In the genomic region with DNA sequence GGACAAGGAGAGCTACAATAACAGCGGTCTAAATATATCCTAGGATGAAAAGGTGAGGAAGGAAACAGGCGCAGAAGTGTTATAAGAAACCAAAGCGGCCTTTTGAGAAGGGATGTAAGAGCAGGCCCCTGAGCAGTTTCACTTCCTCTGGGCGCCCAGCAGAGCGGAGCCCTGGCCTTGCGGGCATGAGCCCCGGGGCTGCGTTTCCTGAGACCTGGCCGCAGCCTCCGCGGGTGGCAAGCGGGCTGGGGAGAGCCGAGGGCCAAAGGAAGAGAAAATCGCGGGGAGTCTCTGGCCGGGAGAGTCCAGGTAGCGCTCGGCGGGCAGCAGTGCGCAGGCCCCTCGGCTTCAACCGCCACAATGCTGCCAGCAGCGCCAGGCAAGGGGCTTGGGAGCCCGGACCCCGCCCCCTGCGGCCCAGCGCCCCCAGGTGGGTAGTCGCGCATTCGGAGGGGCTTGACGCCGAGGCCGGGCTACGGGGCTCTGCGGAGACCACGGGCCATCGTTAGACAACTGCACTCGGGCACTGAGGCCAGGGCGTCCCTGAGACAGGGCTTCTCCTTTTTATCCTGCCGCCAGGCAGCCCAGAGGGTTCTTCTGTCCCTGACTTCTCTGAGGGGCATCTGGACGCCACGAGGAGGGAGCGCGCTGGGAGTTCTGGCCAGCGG, we compare ENCODE assay signal across 9 cellular contexts. TPM values are rescaled to one million over a fixed set of nuclear protein-coding genes. Genes with fewer than 3 reads are reported as not detected.
DNase-seq lines count a peak whose midpoint lies in the region; ATAC-seq, FAIRE-seq and TF ChIP-seq lines count a peak whose summit lies in the region.
"Had no signal": no experiment of that assay in that cellular context is flagged by ENCODE, and none has a peak within 500 bp of the region (broad histone marks: within the 10 kb centered on the region; RNA-seq: fewer than 3 reads in every experiment).

A gene with protein sequence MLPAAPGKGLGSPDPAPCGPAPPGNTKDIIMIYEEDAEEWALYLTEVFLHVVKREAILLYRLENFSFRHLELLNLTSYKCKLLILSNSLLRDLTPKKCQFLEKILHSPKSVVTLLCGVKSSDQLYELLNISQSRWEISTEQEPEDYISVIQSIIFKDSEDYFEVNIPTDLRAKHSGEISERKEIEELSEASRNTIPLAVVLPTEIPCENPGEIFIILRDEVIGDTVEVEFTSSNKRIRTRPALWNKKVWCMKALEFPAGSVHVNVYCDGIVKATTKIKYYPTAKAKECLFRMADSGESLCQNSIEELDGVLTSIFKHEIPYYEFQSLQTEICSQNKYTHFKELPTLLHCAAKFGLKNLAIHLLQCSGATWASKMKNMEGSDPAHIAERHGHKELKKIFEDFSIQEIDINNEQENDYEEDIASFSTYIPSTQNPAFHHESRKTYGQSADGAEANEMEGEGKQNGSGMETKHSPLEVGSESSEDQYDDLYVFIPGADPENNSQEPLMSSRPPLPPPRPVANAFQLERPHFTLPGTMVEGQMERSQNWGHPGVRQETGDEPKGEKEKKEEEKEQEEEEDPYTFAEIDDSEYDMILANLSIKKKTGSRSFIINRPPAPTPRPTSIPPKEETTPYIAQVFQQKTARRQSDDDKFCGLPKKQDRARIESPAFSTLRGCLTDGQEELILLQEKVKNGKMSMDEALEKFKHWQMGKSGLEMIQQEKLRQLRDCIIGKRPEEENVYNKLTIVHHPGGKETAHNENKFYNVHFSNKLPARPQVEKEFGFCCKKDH (plus strand): TSS at position 210 of the 668 bp plus-strand sequence. CDS start 151 bp downstream, at position 361.

- H3K9ac ChIP-seq in K562 (ENCODE audit: insufficient read depth in 1 of 2, low read depth in 2 of 2, low read length in 2 of 2): no peak within 1 kb of the TSS; a peak in 1 of 4 replicates

- H3K4me3 Mint-ChIP-seq in CD8-positive, alpha-beta memory T cell: peak within 1 kb of the TSS; percentile 46 to 83 (median 76)

- no TSS peak for BruUV-seq in K562 (replicated peaks; lab: Mats Ljungman, UMichigan)

- intact Hi-C loops in K562 (cut with micrococcal nuclease): no loop called here
- intact Hi-C loops in sigmoid colon (cut with DNase I): no loop called here

- H3K4me1 ChIP-seq in CD8-positive, alpha-beta memory T cell (ENCODE audit: insufficient read depth, low read length): no peaks in the 10 kb centered on the region
- peaks cover 11% of the 10 kb centered on the region for H3K4me1 ChIP-seq in RWPE2 (ENCODE audit: insufficient read depth, poor library complexity, severe bottlenecking)
- H3K4me1 ChIP-seq in K562 (replicated peaks in 1 of 2; ENCODE audit: control insufficient read depth in 2 of 2, insufficient read depth in 2 of 2, low read length in 2 of 2): peaks cover 0 to 5% of the 10 kb centered on the region in 2 experiments; a peak in 2 of 5 replicates
- peaks cover 0 to 12% (median 0%) of the 10 kb centered on the region in 4 donors for H3K4me1 ChIP-seq in sigmoid colon
- H3K4me1 ChIP-seq: SJSA1 had no signal

- H3K4me2 ChIP-seq in K562 (ENCODE audit: insufficient read depth, low read length): no peak within 1 kb of the TSS; the same call in 1 of the 2 replicates

- ATAC-seq in GM19452 (IDR thresholded peaks at IDR 0.05; ENCODE audit: unreplicated experiment): peak; percentile 100
- peak; percentile 100 for ATAC-seq in HG03520 (IDR thresholded peaks at IDR 0.05; ENCODE audit: unreplicated experiment)
- ATAC-seq in RWPE2 (ENCODE audit: low read depth): peak; percentile 86
- peak; percentile 23; the same call in 2 of the 3 replicates for ATAC-seq in K562

- in situ Hi-C loops in K562 (cut with MboI): no loop called here

- H3K27me3 ChIP-seq in CD8-positive, alpha-beta memory T cell (ENCODE audit: insufficient read depth, low read length, poor library complexity, severe bottlenecking): peaks cover 7% of the 10 kb centered on the region
- peaks cover 3% of the 10 kb centered on the region for H3K27me3 ChIP-seq in RWPE2 (ENCODE audit: insufficient read depth, poor library complexity, severe bottlenecking)
- no peaks in the 10 kb centered on the region for H3K27me3 ChIP-seq in K562 (ENCODE audit: control insufficient read depth in 2 of 2, insufficient read depth in 2 of 2, low read length in 2 of 2)
- H3K27me3 ChIP-seq in sigmoid colon: peaks cover 0 to 17% (median 8%) of the 10 kb centered on the region in 3 donors
- H3K27me3 ChIP-seq: SJSA1 had no signal

- peaks cover 0 to 5% (median 2%) of the 10 kb centered on the region in 5 donors for H3K9me3 Mint-ChIP-seq in CD8-positive, alpha-beta memory T cell

- H3K9me1 ChIP-seq in K562 (ENCODE audit: control insufficient read depth, insufficient read depth, low read length): no peaks in the 10 kb centered on the region

- peak within 1 kb of the TSS in 3 of 8 donors; percentile 17 to 34 (median 30) for H3K27ac Mint-ChIP-seq in CD8-positive, alpha-beta memory T cell

- no peaks in the 10 kb centered on the region for H3K36me3 ChIP-seq in CD8-positive, alpha-beta memory T cell (ENCODE audit: insufficient read depth, low read length)
- H3K36me3 ChIP-seq in RWPE2 (ENCODE audit: low read depth) (no peaks in the 10 kb centered on the region), K562 (ENCODE audit: control insufficient read depth, insufficient read depth, low read length) (no peaks in the 10 kb centered on the region), sigmoid colon (no peaks in the 10 kb centered on the region)
- H3K36me3 ChIP-seq: SJSA1 had no signal

- H3K4me3 ChIP-seq in CD8-positive, alpha-beta memory T cell (ENCODE audit: low read length): peak within 1 kb of the TSS; percentile 5
- peak within 1 kb of the TSS; percentile 30 for H3K4me3 ChIP-seq in RWPE2 (ENCODE audit: severe bottlenecking)
- H3K4me3 ChIP-seq in K562: peak within 1 kb of the TSS; percentile 4; the same call in 1 of the 2 replicates
- peak within 1 kb of the TSS; percentile 8 for H3K4me3 ChIP-seq in iPS-11a (ENCODE audit: low read depth, low read length)
- peak within 1 kb of the TSS; percentile 33 to 57 (median 50) for H3K4me3 ChIP-seq in sigmoid colon
- H3K4me3 ChIP-seq: SJSA1 had no signal

- TF ChIP-seq POLR2A in K562 (conservative IDR thresholded peaks at IDR 0.05) (no peak), sigmoid colon (IDR thresholded peaks at IDR 0.05) (no peak)

- no peak for FAIRE-seq in K562 (lab: Jason Lieb, UNC)

- H4K20me1 ChIP-seq in K562 (replicated peaks; ENCODE audit: control insufficient read depth, insufficient read depth, low read length): no peaks in the 10 kb centered on the region

- H3K79me2 ChIP-seq in K562 (ENCODE audit: control insufficient read depth, insufficient read depth, low read length): no peaks in the 10 kb centered on the region

- H3K9me3 ChIP-seq in CD8-positive, alpha-beta memory T cell (ENCODE audit: low read length): no peaks in the 10 kb centered on the region
- H3K9me3 ChIP-seq in RWPE2 (ENCODE audit: severe bottlenecking) (no peaks in the 10 kb centered on the region), K562 (replicated peaks; ENCODE audit: control insufficient read depth, insufficient read depth, low read depth, low read length) (no peaks in the 10 kb centered on the region), sigmoid colon (peaks cover 0 to 3% (median 0%) of the 10 kb centered on the region in 4 donors)
- H3K9me3 ChIP-seq: SJSA1 had no signal

- TF ChIP-seq RAD21 in K562 (CRISPR knock-in tag; conservative IDR thresholded peaks at IDR 0.05 in 1 of 2, IDR thresholded peaks at IDR 0.05 in 1 of 2): no peak

- WGBS in K562 (ENCODE audit: insufficient coverage, low coverage, missing lambda C conversion rate): under 1% methylated on average over 26 of the region's 45 CpGs
- 3 to 4% methylated on average over 45 of the region's 45 CpGs for WGBS in sigmoid colon, 2 donors

- peaks cover 7 to 52% of the 10 kb centered on the region in 2 donors for H3K27me3 Mint-ChIP-seq in CD8-positive, alpha-beta memory T cell

- DNase-seq in CD8-positive, alpha-beta memory T cell: peak in 3 of 5 donors; percentile 18 to 53 (median 35)
- DNase-seq in RWPE2 (ENCODE audit: low spot score): no peak
- no peak for DNase-seq in K562 (ENCODE audit: extremely low read depth in 1 of 4, low spot score in 3 of 4)
- DNase-seq in sigmoid colon: no peak
- DNase-seq in SW 1271 (lab: John Stamatoyannopoulos, UW): no peak

- H3K4me1 Mint-ChIP-seq in CD8-positive, alpha-beta memory T cell: peaks cover 5 to 11% (median 6%) of the 10 kb centered on the region in 3 donors

- no peak within 1 kb of the TSS for H2AFZ ChIP-seq in K562 (ENCODE audit: low read depth, low read length)

- no peak within 1 kb of the TSS for H3K27ac ChIP-seq in CD8-positive, alpha-beta memory T cell (ENCODE audit: low read depth, low read length)
- no peak within 1 kb of the TSS for H3K27ac ChIP-seq in RWPE2 (ENCODE audit: poor library complexity, severe bottlenecking)
- no peak within 1 kb of the TSS for H3K27ac ChIP-seq in K562 (ENCODE audit: extremely low read depth, low read depth, low read length)
- no peak within 1 kb of the TSS for H3K27ac ChIP-seq in sigmoid colon
- H3K27ac ChIP-seq: SJSA1 had no signal

- POLR2A ChIA-PET in CD8-positive, alpha-beta memory T cell (lab: Charles Lee): no interaction called here
- POLR2A ChIA-PET in K562 (lab: Yijun Ruan, JAX): no interaction called here

- no peak for TF ChIP-seq EP300 in K562 (IDR thresholded peaks at IDR 0.05; ENCODE audit: low read length)
- no peak for TF ChIP-seq EP300 in sigmoid colon (IDR thresholded peaks at IDR 0.05)

- H3K36me3 Mint-ChIP-seq in CD8-positive, alpha-beta memory T cell: peaks cover 0 to 8% (median 0%) of the 10 kb centered on the region in 3 donors

- CTCF ChIA-PET in CD8-positive, alpha-beta memory T cell (lab: Charles Lee): no interaction called here
- CTCF ChIA-PET in K562 (lab: Yijun Ruan, JAX; ENCODE audit: low intra/inter-chr PET ratio): no interaction called here

- peak; percentile 47 for TF ChIP-seq CTCF in RWPE2 (IDR thresholded peaks at IDR 0.05; ENCODE audit: poor library complexity, severe bottlenecking)
- TF ChIP-seq CTCF in K562 (IDR thresholded peaks at IDR 0.05 in 2 of 3, conservative IDR thresholded peaks at IDR 0.05 in 1 of 3; ENCODE audit: insufficient read depth in 2 of 3, low read depth in 1 of 3, low read length in 3 of 3): no peak
- no peak for TF ChIP-seq CTCF in sigmoid colon (IDR thresholded peaks at IDR 0.05)

RNA-seq across cellular contexts. Expression of the gene that starts here (rescaled TPM):
- total RNA-seq in CD8-positive, alpha-beta memory T cell: not detected
- polyA plus RNA-seq in CD8-positive, alpha-beta memory T cell: 0.74 TPM
- not detected in 2 replicates for total RNA-seq in K562 (2011; cell fraction: chromatin; rRNA removed; ENCODE audit: low replicate concordance)
- not detected in 2 replicates for total RNA-seq in K562 (2011; cell fraction: nucleolus; rRNA removed)
- not detected in 2 replicates for total RNA-seq in K562 (2011; cell fraction: nucleoplasm; rRNA removed)
- total RNA-seq in K562 (2014; rRNA removed): not detected in 2 replicates
- not detected in 2 replicates for total RNA-seq in K562 (2014; rRNA removed; fragmentation: Illumina TruSeq; extraction: Trizol)
- not detected in 2 replicates for total RNA-seq in K562 (2015; rRNA removed; fragmentation: Illumina TruSeq; extraction: Trizol)
- total RNA-seq in K562 (2021): 0.04 TPM in 1 of 2 replicates, not detected in the other
- not detected in 2 replicates for polyA plus RNA-seq in K562 (2011; rRNA removed)
- not detected in 2 replicates for polyA plus RNA-seq in K562 (2011; cell fraction: cytosol; rRNA removed)
- polyA plus RNA-seq in K562 (2011; cell fraction: nucleus; rRNA removed): not detected in 2 replicates
- polyA plus RNA-seq in K562 (2012): not detected in 2 replicates
- not detected in 2 replicates for polyA plus RNA-seq in K562 (2014; fragmentation: Illumina TruSeq; extraction: Trizol)
- polyA plus RNA-seq in K562 (2014; fragmentation: Nextera tagmentation; extraction: Ambion mirVana): not detected
- not detected in 2 replicates for polyA plus RNA-seq in K562 (2014; rRNA removed)
- not detected in 2 replicates for polyA minus RNA-seq in K562 (2011; rRNA and poly(A)+ RNA removed)
- polyA minus RNA-seq in K562 (2011; cell fraction: cytosol; rRNA and poly(A)+ RNA removed): not detected in 2 replicates
- not detected in 2 replicates for polyA minus RNA-seq in K562 (2011; cell fraction: nucleus; rRNA and poly(A)+ RNA removed)
- total RNA-seq in sigmoid colon: 1 to 10 TPM in 3 of 4 donors, under 1 TPM in 1; 0.81 to 1.4 (median 1.2) TPM
- 10 to 100 TPM in 1 of 3 donors, 1 to 10 TPM in 1, under 1 TPM in 1; 0.69 to 25.2 (median 1.2) TPM for polyA plus RNA-seq in sigmoid colon
- total RNA-seq: SJSA1 had no signal

Comparison
In these comparisons a context has a peak if more than half of its experiments do, and no peak if none do; other contexts are left out.
1. Peak in DNase-seq and H3K4me3 ChIP-seq in CD8-positive, alpha-beta memory T cell; RNA of the gene not detected or under 1 TPM.
2. Peak in ATAC-seq and H3K4me3 ChIP-seq in K562; RNA of the gene not detected or under 1 TPM.
3. ATAC-seq: peak in every context shown above with its lines; median percentile 100 in GM19452; 100 in HG03520; 86 in RWPE2; 23 in K562.